Comparison of ENCODE assay signal across 1 cellular context in the genomic region with DNA sequence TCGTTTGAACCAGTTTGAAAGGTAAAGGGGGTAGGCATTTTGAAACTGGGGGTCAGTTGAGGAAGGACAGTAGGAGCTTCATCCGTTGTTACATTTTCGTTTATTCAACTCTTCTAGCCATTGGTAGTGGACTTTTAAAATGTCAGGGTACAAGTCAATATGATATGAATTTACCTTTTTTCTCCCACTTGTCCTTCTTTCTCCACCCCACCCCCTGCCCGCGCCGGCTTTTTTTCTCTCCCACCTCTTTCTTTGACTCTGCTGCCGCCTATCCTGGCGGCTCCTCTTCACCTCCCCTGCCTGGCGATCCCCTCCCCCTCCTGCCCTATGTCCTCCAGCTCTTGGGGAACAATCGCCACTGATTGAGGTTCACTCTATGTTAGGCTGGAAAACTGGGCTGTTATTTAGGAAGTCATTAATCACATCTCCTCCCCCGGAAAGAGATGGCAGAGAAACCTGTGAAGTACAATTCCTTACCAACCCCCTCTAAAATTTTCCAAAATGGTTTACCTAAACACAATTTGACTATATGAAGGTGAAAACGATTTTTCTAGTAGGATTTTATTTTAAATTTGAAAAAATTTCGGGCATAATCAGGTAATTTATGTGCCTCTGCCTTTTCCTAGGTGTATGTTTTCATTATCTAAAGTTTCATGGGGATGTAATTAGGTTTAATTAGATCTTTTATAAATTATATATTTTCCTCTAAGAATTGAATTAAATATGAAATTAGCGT.
A peak's percentile ranks its signal among the peaks of the same experiment; 100 is the strongest.
TF ChIP-seq lines count a peak whose summit lies in the region.

No MANE protein-coding gene starts in this region.

TF ChIP-seq in HepG2, 621 proteins besides CTCF, POLR2A, EP300 and RAD21 (continued from another document and continues in another):
- TF ChIP-seq TCF12 (IDR thresholded peaks at IDR 0.05) (no peak), TCF12 (CRISPR knock-in tag; IDR thresholded peaks at IDR 0.05) (no peak), ZNF670 (CRISPR knock-in tag; IDR thresholded peaks at IDR 0.05; ENCODE audit: borderline replicate concordance) (no peak), ZNF225 (CRISPR knock-in tag; IDR thresholded peaks at IDR 0.05) (no peak), NFYB (CRISPR knock-in tag; IDR thresholded peaks at IDR 0.05) (no peak), ZNF766 (CRISPR knock-in tag; IDR thresholded peaks at IDR 0.05; ENCODE audit: borderline replicate concordance) (no peak), ZNF598 (CRISPR knock-in tag; IDR thresholded peaks at IDR 0.05; ENCODE audit: borderline replicate concordance) (no peak), ZSCAN21 (CRISPR knock-in tag; IDR thresholded peaks at IDR 0.05; ENCODE audit: borderline replicate concordance) (no peak), IRF2 (CRISPR knock-in tag; IDR thresholded peaks at IDR 0.05) (0 out of 2 replicates have a peak, but pooled peaks have one; percentile 12), ZNF24 (IDR thresholded peaks at IDR 0.05) (no peak), SOX13 (IDR thresholded peaks at IDR 0.05) (no peak), SOX13 (CRISPR knock-in tag; conservative IDR thresholded peaks at IDR 0.05 in 1 of 2, IDR thresholded peaks at IDR 0.05 in 1 of 2) (peak in 1 of 2 experiments; percentile 64; a peak in 2 of 4 replicates), ZNF878 (CRISPR knock-in tag; IDR thresholded peaks at IDR 0.05) (no peak), NR2F1 (CRISPR knock-in tag; IDR thresholded peaks at IDR 0.05) (0 out of 4 replicates have a peak, but pooled peaks of 1 of the 2 experiments have one; percentile 31), MYC (CRISPR knock-in tag; IDR thresholded peaks at IDR 0.05; ENCODE audit: borderline replicate concordance) (peak; percentile 18; the same call in 1 of the 2 replicates), CCDC6 (CRISPR knock-in tag; IDR thresholded peaks at IDR 0.05) (no peak), CBFB (CRISPR knock-in tag; IDR thresholded peaks at IDR 0.05) (no peak), NRL (CRISPR knock-in tag; IDR thresholded peaks at IDR 0.05; ENCODE audit: borderline replicate concordance) (no peak), PHF8 (CRISPR knock-in tag; IDR thresholded peaks at IDR 0.05) (no peak; the same call in 1 of the 2 replicates), RFX5 (IDR thresholded peaks at IDR 0.05; ENCODE audit: low read depth, low read length) (no peak), ZC3H13 (CRISPR knock-in tag; IDR thresholded peaks at IDR 0.05) (no peak), RBM39 (IDR thresholded peaks at IDR 0.05; ENCODE audit: low read depth, low read length, poor library complexity, severe bottlenecking) (no peak), ZNF343 (CRISPR knock-in tag; IDR thresholded peaks at IDR 0.05) (no peak), HNRNPL (IDR thresholded peaks at IDR 0.05; ENCODE audit: low read depth, low read length) (no peak), ZKSCAN8 (CRISPR knock-in tag; IDR thresholded peaks at IDR 0.05; ENCODE audit: borderline replicate concordance) (no peak), ARNTL (CRISPR knock-in tag; IDR thresholded peaks at IDR 0.05) (no peak), SALL2 (CRISPR knock-in tag; IDR thresholded peaks at IDR 0.05) (no peak), ZSCAN12 (CRISPR knock-in tag; IDR thresholded peaks at IDR 0.05) (no peak), PRMT3 (CRISPR knock-in tag; IDR thresholded peaks at IDR 0.05; ENCODE audit: borderline replicate concordance, low read depth) (no peak), ZBTB21 (CRISPR knock-in tag; IDR thresholded peaks at IDR 0.05) (no peak), ZNF10 (CRISPR knock-in tag; IDR thresholded peaks at IDR 0.05; ENCODE audit: borderline replicate concordance, low read depth) (no peak), BORCS8-MEF2B (CRISPR knock-in tag; IDR thresholded peaks at IDR 0.05) (no peak), HMGA1 (CRISPR knock-in tag; conservative IDR thresholded peaks at IDR 0.05) (no peak), GATAD1 (CRISPR knock-in tag; IDR thresholded peaks at IDR 0.05) (0 out of 2 replicates have a peak, but pooled peaks have one; percentile 7), ZNF547 (CRISPR knock-in tag; IDR thresholded peaks at IDR 0.05) (no peak), ZKSCAN1 (IDR thresholded peaks at IDR 0.05; ENCODE audit: low read length) (no peak), ZNF816 (CRISPR knock-in tag; IDR thresholded peaks at IDR 0.05; ENCODE audit: borderline replicate concordance) (no peak), SETDB1 (CRISPR knock-in tag; IDR thresholded peaks at IDR 0.05; ENCODE audit: borderline replicate concordance) (no peak), ZNF121 (CRISPR knock-in tag; IDR thresholded peaks at IDR 0.05) (no peak), KDM1A (CRISPR knock-in tag; IDR thresholded peaks at IDR 0.05) (no peak), HNF4G (IDR thresholded peaks at IDR 0.05; ENCODE audit: borderline replicate concordance, low read depth, low read length) (peak; percentile 31; the same call in 1 of the 2 replicates), HNF4G (CRISPR knock-in tag; IDR thresholded peaks at IDR 0.05; ENCODE audit: borderline replicate concordance, low read depth) (no peak), MIER2 (CRISPR knock-in tag; IDR thresholded peaks at IDR 0.05) (no peak), FOXC1 (CRISPR knock-in tag; IDR thresholded peaks at IDR 0.05; ENCODE audit: borderline replicate concordance) (no peak), MIXL1 (CRISPR knock-in tag; IDR thresholded peaks at IDR 0.05) (peak; percentile 73), HCFC1 (IDR thresholded peaks at IDR 0.05; ENCODE audit: low read depth, low read length) (no peak), CEBPB (IDR thresholded peaks at IDR 0.05; ENCODE audit: borderline replicate concordance, low read depth, low read length) (no peak), ZFP62 (CRISPR knock-in tag; IDR thresholded peaks at IDR 0.05) (no peak), SIX4 (CRISPR knock-in tag; IDR thresholded peaks at IDR 0.05) (no peak)
- TF ChIP-seq, protein P1, sequence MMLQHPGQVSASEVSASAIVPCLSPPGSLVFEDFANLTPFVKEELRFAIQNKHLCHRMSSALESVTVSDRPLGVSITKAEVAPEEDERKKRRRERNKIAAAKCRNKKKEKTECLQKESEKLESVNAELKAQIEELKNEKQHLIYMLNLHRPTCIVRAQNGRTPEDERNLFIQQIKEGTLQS (CRISPR knock-in tag; IDR thresholded peaks at IDR 0.05), result no peak
- TF ChIP-seq, protein P2, sequence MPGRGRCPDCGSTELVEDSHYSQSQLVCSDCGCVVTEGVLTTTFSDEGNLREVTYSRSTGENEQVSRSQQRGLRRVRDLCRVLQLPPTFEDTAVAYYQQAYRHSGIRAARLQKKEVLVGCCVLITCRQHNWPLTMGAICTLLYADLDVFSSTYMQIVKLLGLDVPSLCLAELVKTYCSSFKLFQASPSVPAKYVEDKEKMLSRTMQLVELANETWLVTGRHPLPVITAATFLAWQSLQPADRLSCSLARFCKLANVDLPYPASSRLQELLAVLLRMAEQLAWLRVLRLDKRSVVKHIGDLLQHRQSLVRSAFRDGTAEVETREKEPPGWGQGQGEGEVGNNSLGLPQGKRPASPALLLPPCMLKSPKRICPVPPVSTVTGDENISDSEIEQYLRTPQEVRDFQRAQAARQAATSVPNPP (CRISPR knock-in tag; IDR thresholded peaks at IDR 0.05), result no peak
- TF ChIP-seq, protein P3, sequence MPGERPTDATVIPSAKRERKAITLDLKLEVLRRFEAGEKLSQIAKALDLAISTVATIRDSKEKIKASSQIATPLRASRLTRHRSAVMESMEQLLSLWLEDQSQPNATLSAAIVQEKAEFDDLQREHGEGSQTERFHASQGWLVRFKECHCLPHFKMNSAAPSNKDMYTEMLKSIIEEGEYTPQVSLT (CRISPR knock-in tag; IDR thresholded peaks at IDR 0.05; ENCODE audit: borderline replicate concordance, low read depth), result no peak
- TF ChIP-seq, protein P4, sequence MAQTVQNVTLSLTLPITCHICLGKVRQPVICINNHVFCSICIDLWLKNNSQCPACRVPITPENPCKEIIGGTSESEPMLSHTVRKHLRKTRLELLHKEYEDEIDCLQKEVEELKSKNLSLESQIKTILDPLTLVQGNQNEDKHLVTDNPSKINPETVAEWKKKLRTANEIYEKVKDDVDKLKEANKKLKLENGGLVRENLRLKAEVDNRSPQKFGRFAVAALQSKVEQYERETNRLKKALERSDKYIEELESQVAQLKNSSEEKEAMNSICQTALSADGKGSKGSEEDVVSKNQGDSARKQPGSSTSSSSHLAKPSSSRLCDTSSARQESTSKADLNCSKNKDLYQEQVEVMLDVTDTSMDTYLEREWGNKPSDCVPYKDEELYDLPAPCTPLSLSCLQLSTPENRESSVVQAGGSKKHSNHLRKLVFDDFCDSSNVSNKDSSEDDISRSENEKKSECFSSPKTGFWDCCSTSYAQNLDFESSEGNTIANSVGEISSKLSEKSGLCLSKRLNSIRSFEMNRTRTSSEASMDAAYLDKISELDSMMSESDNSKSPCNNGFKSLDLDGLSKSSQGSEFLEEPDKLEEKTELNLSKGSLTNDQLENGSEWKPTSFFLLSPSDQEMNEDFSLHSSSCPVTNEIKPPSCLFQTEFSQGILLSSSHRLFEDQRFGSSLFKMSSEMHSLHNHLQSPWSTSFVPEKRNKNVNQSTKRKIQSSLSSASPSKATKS (CRISPR knock-in tag; IDR thresholded peaks at IDR 0.05), result no peak
- TF ChIP-seq, protein P5, sequence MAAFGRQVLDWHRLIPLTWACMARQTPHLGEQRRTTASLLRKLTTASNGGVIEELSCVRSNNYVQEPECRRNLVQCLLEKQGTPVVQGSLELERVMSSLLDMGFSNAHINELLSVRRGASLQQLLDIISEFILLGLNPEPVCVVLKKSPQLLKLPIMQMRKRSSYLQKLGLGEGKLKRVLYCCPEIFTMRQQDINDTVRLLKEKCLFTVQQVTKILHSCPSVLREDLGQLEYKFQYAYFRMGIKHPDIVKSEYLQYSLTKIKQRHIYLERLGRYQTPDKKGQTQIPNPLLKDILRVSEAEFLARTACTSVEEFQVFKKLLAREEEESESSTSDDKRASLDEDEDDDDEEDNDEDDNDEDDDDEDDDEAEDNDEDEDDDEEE (CRISPR knock-in tag; IDR thresholded peaks at IDR 0.05), result no peak
- TF ChIP-seq, protein P6, sequence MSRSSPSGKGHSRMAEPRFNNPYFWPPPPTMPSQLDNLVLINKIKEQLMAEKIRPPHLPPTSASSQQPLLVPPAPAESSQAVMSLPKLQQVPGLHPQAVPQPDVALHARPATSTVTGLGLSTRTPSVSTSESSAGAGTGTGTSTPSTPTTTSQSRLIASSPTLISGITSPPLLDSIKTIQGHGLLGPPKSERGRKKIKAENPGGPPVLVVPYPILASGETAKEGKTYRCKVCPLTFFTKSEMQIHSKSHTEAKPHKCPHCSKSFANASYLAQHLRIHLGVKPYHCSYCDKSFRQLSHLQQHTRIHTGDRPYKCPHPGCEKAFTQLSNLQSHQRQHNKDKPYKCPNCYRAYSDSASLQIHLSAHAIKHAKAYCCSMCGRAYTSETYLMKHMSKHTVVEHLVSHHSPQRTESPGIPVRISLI (CRISPR knock-in tag; IDR thresholded peaks at IDR 0.05; ENCODE audit: borderline replicate concordance), result peak; percentile 75; the same call in 1 of the 2 replicates
- TF ChIP-seq, protein P7, sequence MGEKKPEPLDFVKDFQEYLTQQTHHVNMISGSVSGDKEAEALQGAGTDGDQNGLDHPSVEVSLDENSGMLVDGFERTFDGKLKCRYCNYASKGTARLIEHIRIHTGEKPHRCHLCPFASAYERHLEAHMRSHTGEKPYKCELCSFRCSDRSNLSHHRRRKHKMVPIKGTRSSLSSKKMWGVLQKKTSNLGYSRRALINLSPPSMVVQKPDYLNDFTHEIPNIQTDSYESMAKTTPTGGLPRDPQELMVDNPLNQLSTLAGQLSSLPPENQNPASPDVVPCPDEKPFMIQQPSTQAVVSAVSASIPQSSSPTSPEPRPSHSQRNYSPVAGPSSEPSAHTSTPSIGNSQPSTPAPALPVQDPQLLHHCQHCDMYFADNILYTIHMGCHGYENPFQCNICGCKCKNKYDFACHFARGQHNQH (CRISPR knock-in tag; IDR thresholded peaks at IDR 0.05), result no peak
- TF ChIP-seq, protein P8, sequence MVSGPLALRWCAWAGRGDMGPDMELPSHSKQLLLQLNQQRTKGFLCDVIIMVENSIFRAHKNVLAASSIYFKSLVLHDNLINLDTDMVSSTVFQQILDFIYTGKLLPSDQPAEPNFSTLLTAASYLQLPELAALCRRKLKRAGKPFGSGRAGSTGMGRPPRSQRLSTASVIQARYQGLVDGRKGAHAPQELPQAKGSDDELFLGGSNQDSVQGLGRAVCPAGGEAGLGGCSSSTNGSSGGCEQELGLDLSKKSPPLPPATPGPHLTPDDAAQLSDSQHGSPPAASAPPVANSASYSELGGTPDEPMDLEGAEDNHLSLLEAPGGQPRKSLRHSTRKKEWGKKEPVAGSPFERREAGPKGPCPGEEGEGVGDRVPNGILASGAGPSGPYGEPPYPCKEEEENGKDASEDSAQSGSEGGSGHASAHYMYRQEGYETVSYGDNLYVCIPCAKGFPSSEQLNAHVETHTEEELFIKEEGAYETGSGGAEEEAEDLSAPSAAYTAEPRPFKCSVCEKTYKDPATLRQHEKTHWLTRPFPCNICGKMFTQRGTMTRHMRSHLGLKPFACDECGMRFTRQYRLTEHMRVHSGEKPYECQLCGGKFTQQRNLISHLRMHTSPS (CRISPR knock-in tag; IDR thresholded peaks at IDR 0.05; ENCODE audit: low read depth), result no peak
- TF ChIP-seq, protein P9, sequence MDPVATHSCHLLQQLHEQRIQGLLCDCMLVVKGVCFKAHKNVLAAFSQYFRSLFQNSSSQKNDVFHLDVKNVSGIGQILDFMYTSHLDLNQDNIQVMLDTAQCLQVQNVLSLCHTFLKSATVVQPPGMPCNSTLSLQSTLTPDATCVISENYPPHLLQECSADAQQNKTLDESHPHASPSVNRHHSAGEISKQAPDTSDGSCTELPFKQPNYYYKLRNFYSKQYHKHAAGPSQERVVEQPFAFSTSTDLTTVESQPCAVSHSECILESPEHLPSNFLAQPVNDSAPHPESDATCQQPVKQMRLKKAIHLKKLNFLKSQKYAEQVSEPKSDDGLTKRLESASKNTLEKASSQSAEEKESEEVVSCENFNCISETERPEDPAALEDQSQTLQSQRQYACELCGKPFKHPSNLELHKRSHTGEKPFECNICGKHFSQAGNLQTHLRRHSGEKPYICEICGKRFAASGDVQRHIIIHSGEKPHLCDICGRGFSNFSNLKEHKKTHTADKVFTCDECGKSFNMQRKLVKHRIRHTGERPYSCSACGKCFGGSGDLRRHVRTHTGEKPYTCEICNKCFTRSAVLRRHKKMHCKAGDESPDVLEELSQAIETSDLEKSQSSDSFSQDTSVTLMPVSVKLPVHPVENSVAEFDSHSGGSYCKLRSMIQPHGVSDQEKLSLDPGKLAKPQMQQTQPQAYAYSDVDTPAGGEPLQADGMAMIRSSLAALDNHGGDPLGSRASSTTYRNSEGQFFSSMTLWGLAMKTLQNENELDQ (CRISPR knock-in tag; IDR thresholded peaks at IDR 0.05; ENCODE audit: borderline replicate concordance), result no peak
- TF ChIP-seq, protein P10, sequence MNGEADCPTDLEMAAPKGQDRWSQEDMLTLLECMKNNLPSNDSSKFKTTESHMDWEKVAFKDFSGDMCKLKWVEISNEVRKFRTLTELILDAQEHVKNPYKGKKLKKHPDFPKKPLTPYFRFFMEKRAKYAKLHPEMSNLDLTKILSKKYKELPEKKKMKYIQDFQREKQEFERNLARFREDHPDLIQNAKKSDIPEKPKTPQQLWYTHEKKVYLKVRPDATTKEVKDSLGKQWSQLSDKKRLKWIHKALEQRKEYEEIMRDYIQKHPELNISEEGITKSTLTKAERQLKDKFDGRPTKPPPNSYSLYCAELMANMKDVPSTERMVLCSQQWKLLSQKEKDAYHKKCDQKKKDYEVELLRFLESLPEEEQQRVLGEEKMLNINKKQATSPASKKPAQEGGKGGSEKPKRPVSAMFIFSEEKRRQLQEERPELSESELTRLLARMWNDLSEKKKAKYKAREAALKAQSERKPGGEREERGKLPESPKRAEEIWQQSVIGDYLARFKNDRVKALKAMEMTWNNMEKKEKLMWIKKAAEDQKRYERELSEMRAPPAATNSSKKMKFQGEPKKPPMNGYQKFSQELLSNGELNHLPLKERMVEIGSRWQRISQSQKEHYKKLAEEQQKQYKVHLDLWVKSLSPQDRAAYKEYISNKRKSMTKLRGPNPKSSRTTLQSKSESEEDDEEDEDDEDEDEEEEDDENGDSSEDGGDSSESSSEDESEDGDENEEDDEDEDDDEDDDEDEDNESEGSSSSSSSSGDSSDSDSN (CRISPR knock-in tag; IDR thresholded peaks at IDR 0.05), result no peak
